In the genomic region with DNA sequence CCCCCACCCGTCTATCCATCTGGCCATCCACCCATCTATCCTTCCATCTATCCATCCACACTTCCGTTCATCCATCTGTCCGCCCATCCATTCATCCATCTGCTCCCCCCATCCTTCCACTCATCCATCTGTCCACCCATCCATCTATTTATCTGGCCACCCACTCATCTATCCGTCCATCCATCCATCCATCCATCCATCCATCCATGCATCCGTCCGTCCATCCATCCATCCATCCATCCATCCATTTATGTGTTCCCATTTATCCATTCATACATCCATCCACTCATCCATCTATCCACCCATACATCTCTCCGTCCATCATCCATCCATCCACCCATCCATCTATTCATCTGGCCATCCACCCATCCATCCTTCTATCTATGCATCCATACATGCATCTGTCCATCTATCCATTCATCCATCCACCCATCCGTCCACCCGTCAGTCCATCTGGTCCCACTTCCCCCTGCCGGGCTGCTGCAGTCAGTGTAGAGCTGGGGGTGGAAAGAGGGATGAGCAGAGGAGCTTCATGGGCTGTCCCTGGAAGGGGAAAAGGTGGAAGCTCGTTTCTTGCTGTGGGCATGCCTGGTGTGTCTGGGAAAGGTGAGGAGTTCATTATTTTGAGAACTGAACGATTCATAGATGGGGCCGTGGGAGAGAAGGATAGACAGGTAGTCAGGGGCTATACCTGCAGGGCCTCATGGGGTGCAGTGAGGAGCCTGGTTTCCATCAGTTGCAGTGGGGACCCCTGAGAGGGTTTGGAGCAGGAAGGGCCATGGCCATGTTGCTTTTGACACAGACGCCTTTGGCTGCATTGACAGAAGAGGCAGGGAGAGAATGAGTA, we compare ENCODE assay signal across 1 cellular context.
TF ChIP-seq lines count a peak whose summit lies in the region.

No MANE protein-coding gene starts in this region.

TF ChIP-seq in H1, 55 proteins besides CTCF, POLR2A, EP300 and RAD21:
- no peak for TF ChIP-seq SP1 (IDR thresholded peaks at IDR 0.05; ENCODE audit: low read depth, low read length)
- TF ChIP-seq, protein P1, sequence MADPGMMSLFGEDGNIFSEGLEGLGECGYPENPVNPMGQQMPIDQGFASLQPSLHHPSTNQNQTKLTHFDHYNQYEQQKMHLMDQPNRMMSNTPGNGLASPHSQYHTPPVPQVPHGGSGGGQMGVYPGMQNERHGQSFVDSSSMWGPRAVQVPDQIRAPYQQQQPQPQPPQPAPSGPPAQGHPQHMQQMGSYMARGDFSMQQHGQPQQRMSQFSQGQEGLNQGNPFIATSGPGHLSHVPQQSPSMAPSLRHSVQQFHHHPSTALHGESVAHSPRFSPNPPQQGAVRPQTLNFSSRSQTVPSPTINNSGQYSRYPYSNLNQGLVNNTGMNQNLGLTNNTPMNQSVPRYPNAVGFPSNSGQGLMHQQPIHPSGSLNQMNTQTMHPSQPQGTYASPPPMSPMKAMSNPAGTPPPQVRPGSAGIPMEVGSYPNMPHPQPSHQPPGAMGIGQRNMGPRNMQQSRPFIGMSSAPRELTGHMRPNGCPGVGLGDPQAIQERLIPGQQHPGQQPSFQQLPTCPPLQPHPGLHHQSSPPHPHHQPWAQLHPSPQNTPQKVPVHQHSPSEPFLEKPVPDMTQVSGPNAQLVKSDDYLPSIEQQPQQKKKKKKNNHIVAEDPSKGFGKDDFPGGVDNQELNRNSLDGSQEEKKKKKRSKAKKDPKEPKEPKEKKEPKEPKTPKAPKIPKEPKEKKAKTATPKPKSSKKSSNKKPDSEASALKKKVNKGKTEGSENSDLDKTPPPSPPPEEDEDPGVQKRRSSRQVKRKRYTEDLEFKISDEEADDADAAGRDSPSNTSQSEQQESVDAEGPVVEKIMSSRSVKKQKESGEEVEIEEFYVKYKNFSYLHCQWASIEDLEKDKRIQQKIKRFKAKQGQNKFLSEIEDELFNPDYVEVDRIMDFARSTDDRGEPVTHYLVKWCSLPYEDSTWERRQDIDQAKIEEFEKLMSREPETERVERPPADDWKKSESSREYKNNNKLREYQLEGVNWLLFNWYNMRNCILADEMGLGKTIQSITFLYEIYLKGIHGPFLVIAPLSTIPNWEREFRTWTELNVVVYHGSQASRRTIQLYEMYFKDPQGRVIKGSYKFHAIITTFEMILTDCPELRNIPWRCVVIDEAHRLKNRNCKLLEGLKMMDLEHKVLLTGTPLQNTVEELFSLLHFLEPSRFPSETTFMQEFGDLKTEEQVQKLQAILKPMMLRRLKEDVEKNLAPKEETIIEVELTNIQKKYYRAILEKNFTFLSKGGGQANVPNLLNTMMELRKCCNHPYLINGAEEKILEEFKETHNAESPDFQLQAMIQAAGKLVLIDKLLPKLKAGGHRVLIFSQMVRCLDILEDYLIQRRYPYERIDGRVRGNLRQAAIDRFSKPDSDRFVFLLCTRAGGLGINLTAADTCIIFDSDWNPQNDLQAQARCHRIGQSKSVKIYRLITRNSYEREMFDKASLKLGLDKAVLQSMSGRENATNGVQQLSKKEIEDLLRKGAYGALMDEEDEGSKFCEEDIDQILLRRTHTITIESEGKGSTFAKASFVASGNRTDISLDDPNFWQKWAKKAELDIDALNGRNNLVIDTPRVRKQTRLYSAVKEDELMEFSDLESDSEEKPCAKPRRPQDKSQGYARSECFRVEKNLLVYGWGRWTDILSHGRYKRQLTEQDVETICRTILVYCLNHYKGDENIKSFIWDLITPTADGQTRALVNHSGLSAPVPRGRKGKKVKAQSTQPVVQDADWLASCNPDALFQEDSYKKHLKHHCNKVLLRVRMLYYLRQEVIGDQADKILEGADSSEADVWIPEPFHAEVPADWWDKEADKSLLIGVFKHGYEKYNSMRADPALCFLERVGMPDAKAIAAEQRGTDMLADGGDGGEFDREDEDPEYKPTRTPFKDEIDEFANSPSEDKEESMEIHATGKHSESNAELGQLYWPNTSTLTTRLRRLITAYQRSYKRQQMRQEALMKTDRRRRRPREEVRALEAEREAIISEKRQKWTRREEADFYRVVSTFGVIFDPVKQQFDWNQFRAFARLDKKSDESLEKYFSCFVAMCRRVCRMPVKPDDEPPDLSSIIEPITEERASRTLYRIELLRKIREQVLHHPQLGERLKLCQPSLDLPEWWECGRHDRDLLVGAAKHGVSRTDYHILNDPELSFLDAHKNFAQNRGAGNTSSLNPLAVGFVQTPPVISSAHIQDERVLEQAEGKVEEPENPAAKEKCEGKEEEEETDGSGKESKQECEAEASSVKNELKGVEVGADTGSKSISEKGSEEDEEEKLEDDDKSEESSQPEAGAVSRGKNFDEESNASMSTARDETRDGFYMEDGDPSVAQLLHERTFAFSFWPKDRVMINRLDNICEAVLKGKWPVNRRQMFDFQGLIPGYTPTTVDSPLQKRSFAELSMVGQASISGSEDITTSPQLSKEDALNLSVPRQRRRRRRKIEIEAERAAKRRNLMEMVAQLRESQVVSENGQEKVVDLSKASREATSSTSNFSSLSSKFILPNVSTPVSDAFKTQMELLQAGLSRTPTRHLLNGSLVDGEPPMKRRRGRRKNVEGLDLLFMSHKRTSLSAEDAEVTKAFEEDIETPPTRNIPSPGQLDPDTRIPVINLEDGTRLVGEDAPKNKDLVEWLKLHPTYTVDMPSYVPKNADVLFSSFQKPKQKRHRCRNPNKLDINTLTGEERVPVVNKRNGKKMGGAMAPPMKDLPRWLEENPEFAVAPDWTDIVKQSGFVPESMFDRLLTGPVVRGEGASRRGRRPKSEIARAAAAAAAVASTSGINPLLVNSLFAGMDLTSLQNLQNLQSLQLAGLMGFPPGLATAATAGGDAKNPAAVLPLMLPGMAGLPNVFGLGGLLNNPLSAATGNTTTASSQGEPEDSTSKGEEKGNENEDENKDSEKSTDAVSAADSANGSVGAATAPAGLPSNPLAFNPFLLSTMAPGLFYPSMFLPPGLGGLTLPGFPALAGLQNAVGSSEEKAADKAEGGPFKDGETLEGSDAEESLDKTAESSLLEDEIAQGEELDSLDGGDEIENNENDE (IDR thresholded peaks at IDR 0.05; ENCODE audit: insufficient replicate concordance, low read length) = no peak
- no peak for TF ChIP-seq SRF (IDR thresholded peaks at IDR 0.05; ENCODE audit: low read depth, low read length)
